In the genomic region with DNA sequence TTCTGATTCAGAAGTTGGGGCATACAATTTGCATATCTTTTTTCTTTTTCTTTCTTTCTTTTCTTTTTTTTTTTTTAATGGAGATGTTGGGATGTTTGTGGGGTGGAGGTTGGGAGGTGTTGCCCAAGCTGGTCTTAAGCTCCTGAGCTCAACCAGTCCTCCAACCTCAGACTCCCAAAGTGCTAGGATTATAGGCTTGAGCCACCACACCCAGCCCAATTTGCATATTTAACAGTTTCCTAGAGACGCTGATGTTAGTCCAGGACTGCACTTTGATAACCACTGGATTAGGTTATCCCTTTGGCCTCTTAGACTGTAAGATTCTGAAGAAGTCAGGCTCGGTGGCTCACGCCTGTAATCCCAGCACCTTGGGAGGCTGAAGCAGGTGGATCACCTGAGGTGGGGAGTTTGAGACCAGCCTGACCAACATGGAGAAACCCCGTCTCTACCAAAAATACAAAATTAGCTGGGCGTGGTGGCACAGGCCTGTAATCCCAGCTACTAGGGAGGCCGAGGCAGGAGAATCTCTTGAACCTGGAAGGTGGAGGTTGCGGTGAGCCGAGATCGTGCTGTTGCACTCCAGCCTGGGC, we compare ENCODE assay signal across 11 cellular contexts. TPM values are rescaled to one million over a fixed set of nuclear protein-coding genes. Genes with fewer than 3 reads are reported as not detected.
DNase-seq lines count a peak whose midpoint lies in the region; ATAC-seq, FAIRE-seq and TF ChIP-seq lines count a peak whose summit lies in the region.
"Not testable (repeated sequence)": the region's sequence is repeated elsewhere in the genome, so short reads cannot be mapped to it uniquely, and the experiment has no call there.
"Had no signal": no experiment of that assay in that cellular context is flagged by ENCODE, and none has a peak within 500 bp of the region (broad histone marks: within the 10 kb centered on the region; RNA-seq: fewer than 3 reads in every experiment).

No MANE protein-coding gene starts in this region.

- not testable (repeated sequence) for TF ChIP-seq EP300 in GM12878 (IDR thresholded peaks at IDR 0.05; ENCODE audit: borderline replicate concordance in 1 of 2, control insufficient read depth in 1 of 2, low read depth in 2 of 2, low read length in 2 of 2)

- ATAC-seq in T-cell (replicated peaks in 1 of 4); GM12878: not testable (repeated sequence)

- FAIRE-seq in GM12878 (lab: Jason Lieb, UNC): not testable (repeated sequence)

- not testable (repeated sequence) for H3K9me3 ChIP-seq in CD4-positive, alpha-beta memory T cell (ENCODE audit: control insufficient read depth in 1 of 2, low read length in 2 of 2); GM12878 (replicated peaks; ENCODE audit: control insufficient read depth, insufficient read depth, low read length)

- RAD21 ChIA-PET in GM12878 (lab: Charles Lee; ENCODE audit: unreplicated experiment): interaction anchor here (0.7 to 3.2 kb wide), 2 partner anchors 54 to 79 kb away, joined by 4 to 10 read pairs; a partner anchor contains a TSS

- peak overlapping the region; percentile 34; the same call in 1 of the 2 replicates for H3K9ac ChIP-seq in GM12878 (ENCODE audit: control insufficient read depth, insufficient read depth, low read length)

- CTCF ChIA-PET in CD4-positive, alpha-beta memory T cell (lab: Charles Lee; ENCODE audit: partially characterized antibody); activated CD4-positive, alpha-beta memory T cell treated with anti-CD3 and anti-CD28 coated beads for 36 hours (lab: Charles Lee): not testable (repeated sequence)
- CTCF ChIA-PET in T-cell (lab: Charles Lee): interaction anchor here in 1 of 2 donors (0.6 kb wide), 1 partner anchor 674 kb away, joined by 5 read pairs; no protein-coding TSS in a partner anchor
- CTCF ChIA-PET in GM12878 (lab: Yijun Ruan, JAX): interaction anchor here (1.2 kb wide), 1 partner anchor 51 kb away, joined by 3 read pairs; no protein-coding TSS in a partner anchor

- in situ Hi-C loops in GM12878 (cut with MboI): not testable (repeated sequence)

- not testable (repeated sequence) for TF ChIP-seq POLR2A in NB4 (IDR thresholded peaks at IDR 0.05; ENCODE audit: extremely low read depth, insufficient read length); GM12878 (IDR thresholded peaks at IDR 0.05; ENCODE audit: low read depth, low read length)

- not testable (repeated sequence) for H3K27me3 ChIP-seq in CD4-positive, alpha-beta memory T cell (ENCODE audit: insufficient read depth, low read length); GM12878 (replicated peaks in 1 of 2; ENCODE audit: control insufficient read depth in 2 of 2, insufficient read depth in 2 of 2, low read length in 1 of 2)

- peaks cover 11 to 13% of the 10 kb centered on the region in 2 donors for H3K36me3 Mint-ChIP-seq in CD4-positive, alpha-beta memory T cell
- not testable (repeated sequence) for H3K36me3 Mint-ChIP-seq in T-cell; neural crest cell (ENCODE audit: low read depth)
- H3K36me3 Mint-ChIP-seq in activated CD4-positive, alpha-beta memory T cell treated with anti-CD3 and anti-CD28 coated beads for 36 hours: peaks cover 53% of the 10 kb centered on the region
- H3K36me3 Mint-ChIP-seq in activated T-helper 1 cell treated with anti-CD3 and anti-CD28 coated beads, Interleukin-12 subunit alpha, Interleukin-12 subunit beta, Interleukin-2, Interleukin-4 antibody, amounts not matched to agents 30 ng/mL and 10 ng/mL and 1 ng/mL, durations not matched to agents 14 hours and 24 hours and 36 hours (ENCODE audit: low read depth): peaks cover 31% of the 10 kb centered on the region

- DNase-seq in CD4-positive, alpha-beta memory T cell; NB4 (ENCODE audit: low read depth); T-cell; activated CD4-positive, alpha-beta memory T cell treated with anti-CD3 and anti-CD28 coated beads for 36 hours; activated T-helper 1 cell treated with anti-CD3 and anti-CD28 coated beads, Interleukin-12 subunit alpha, Interleukin-12 subunit beta, Interleukin-2, Interleukin-4 antibody, amounts not matched to agents 30 ng/mL and 10 ng/mL and 1 ng/mL, durations not matched to agents 14 hours and 24 hours and 36 hours (ENCODE audit: low spot score); GM12878 (ENCODE audit: low read depth, low spot score); neural crest cell (ENCODE audit: low read depth, low spot score): not testable (repeated sequence)

- H3K4me1 ChIP-seq in CD4-positive, alpha-beta memory T cell (ENCODE audit: insufficient read depth, low read length): peaks cover 52% of the 10 kb centered on the region
- peaks cover 10% of the 10 kb centered on the region for H3K4me1 ChIP-seq in GM12878 (ENCODE audit: control insufficient read depth, insufficient read depth, low read length)

- 83% methylated on average over 9 of the region's 9 CpGs for whole genome bisulfite sequencing in GM12878 (ENCODE audit: insufficient coverage, insufficient replicate concordance, low lambda C conversion rate, missing lambda C conversion rate)

- TF ChIP-seq CTCF in NB4 (IDR thresholded peaks at IDR 0.05; ENCODE audit: low read depth, low read length); GM12878 (IDR thresholded peaks at IDR 0.05 in 2 of 3, conservative IDR thresholded peaks at IDR 0.05 in 1 of 3; ENCODE audit: control insufficient read depth in 2 of 3, extremely low read depth in 1 of 3, insufficient read depth in 1 of 3, low read depth in 3 of 3, low read length in 3 of 3); neural crest cell (conservative IDR thresholded peaks at IDR 0.05): not testable (repeated sequence)

- not testable (repeated sequence) for H3K36me3 ChIP-seq in CD4-positive, alpha-beta memory T cell (ENCODE audit: insufficient read depth, low read length); GM12878 (ENCODE audit: control insufficient read depth in 2 of 2, insufficient read depth in 2 of 2, low read length in 1 of 2)

- TF ChIP-seq RAD21 in GM12878 (IDR thresholded peaks at IDR 0.05; ENCODE audit: insufficient read depth, low read depth, low read length): not testable (repeated sequence)

- not testable (repeated sequence) for H3K27ac ChIP-seq in CD4-positive, alpha-beta memory T cell (ENCODE audit: low read depth, low read length)
- H3K27ac ChIP-seq in GM12878 (ENCODE audit: control insufficient read depth, insufficient read depth): peak overlapping the region; percentile 31; the same call in 1 of the 2 replicates

- peak overlapping the region; percentile 96 for H3K4me2 ChIP-seq in GM12878 (ENCODE audit: control insufficient read depth, insufficient read depth)

- H3K4me3 ChIP-seq in CD4-positive, alpha-beta memory T cell (ENCODE audit: low read length in 2 of 2): not testable (repeated sequence)
- H3K4me3 ChIP-seq in NB4 (ENCODE audit: low read depth, low read length): peak overlapping the region; percentile 11
- H3K4me3 ChIP-seq in GM12878: peak overlapping the region; percentile 73

- not testable (repeated sequence) for H4K20me1 ChIP-seq in GM12878 (ENCODE audit: control insufficient read depth, insufficient read depth)

- H3K4me3 Mint-ChIP-seq in CD4-positive, alpha-beta memory T cell: peak overlapping the region in 1 of 8 donors; percentile 62
- H3K4me3 Mint-ChIP-seq in T-cell: not testable (repeated sequence)
- peak overlapping the region; percentile 94 for H3K4me3 Mint-ChIP-seq in activated CD4-positive, alpha-beta memory T cell treated with anti-CD3 and anti-CD28 coated beads for 36 hours
- H3K4me3 Mint-ChIP-seq in activated T-helper 1 cell treated with anti-CD3 and anti-CD28 coated beads, Interleukin-12 subunit alpha, Interleukin-12 subunit beta, Interleukin-2, Interleukin-4 antibody, amounts not matched to agents 30 ng/mL and 10 ng/mL and 1 ng/mL, durations not matched to agents 14 hours and 24 hours and 36 hours: peak overlapping the region; percentile 95
- peak overlapping the region; percentile 41 for H3K4me3 Mint-ChIP-seq in neural crest cell

- H3K4me1 Mint-ChIP-seq in CD4-positive, alpha-beta memory T cell: peaks cover 23 to 61% (median 40%) of the 10 kb centered on the region in 4 donors
- H3K4me1 Mint-ChIP-seq in T-cell (peaks cover 44 to 51% (median 46%) of the 10 kb centered on the region in 3 donors), neural crest cell (peaks cover 32% of the 10 kb centered on the region)
- peaks cover 44% of the 10 kb centered on the region for H3K4me1 Mint-ChIP-seq in activated CD4-positive, alpha-beta memory T cell treated with anti-CD3 and anti-CD28 coated beads for 36 hours (ENCODE audit: low read depth)
- H3K4me1 Mint-ChIP-seq in activated T-helper 1 cell treated with anti-CD3 and anti-CD28 coated beads, Interleukin-12 subunit alpha, Interleukin-12 subunit beta, Interleukin-2, Interleukin-4 antibody, amounts not matched to agents 30 ng/mL and 10 ng/mL and 1 ng/mL, durations not matched to agents 14 hours and 24 hours and 36 hours (ENCODE audit: low read depth): peaks cover 43% of the 10 kb centered on the region

- SMC1A ChIA-PET in GM12878 (lab: Charles Lee; ENCODE audit: uncharacterized antibody, unreplicated experiment): interaction anchor here (1.6 to 2.8 kb wide), 3 partner anchors 21 to 41 kb away, joined by 4 to 13 read pairs (median 8); a partner anchor contains a TSS

- intact Hi-C loops in CD4-positive, alpha-beta memory T cell (cut with micrococcal nuclease): loop anchor here (5.0 to 10.0 kb wide), 2 partner anchors 315 to 597 kb away; a partner anchor contains a TSS
- intact Hi-C loops in activated CD4-positive, alpha-beta memory T cell treated with anti-CD3 and anti-CD28 coated beads for 36 hours (cut with micrococcal nuclease): loop anchor here (10.0 kb wide), 4 partner anchors 455 to 1575 kb away; a partner anchor contains a TSS
- intact Hi-C loops in activated T-helper 1 cell treated with anti-CD3 and anti-CD28 coated beads, Interleukin-12 subunit alpha, Interleukin-12 subunit beta, Interleukin-2, Interleukin-4 antibody, amounts not matched to agents 30 ng/mL and 10 ng/mL and 1 ng/mL, durations not matched to agents 14 hours and 24 hours and 36 hours (cut with micrococcal nuclease): loop anchor here (5.0 to 10.0 kb wide), 5 partner anchors 315 to 1625 kb away; a partner anchor contains a TSS
- intact Hi-C loops in GM12878 (cut with micrococcal nuclease; ENCODE audit: unreplicated experiment): loop anchor here (2.0 to 5.0 kb wide), 3 partner anchors 29 to 53 kb away; a partner anchor contains a TSS

- H3K27me3 Mint-ChIP-seq in CD4-positive, alpha-beta memory T cell; T-cell; activated CD4-positive, alpha-beta memory T cell treated with anti-CD3 and anti-CD28 coated beads for 36 hours; activated T-helper 1 cell treated with anti-CD3 and anti-CD28 coated beads, Interleukin-12 subunit alpha, Interleukin-12 subunit beta, Interleukin-2, Interleukin-4 antibody, amounts not matched to agents 30 ng/mL and 10 ng/mL and 1 ng/mL, durations not matched to agents 14 hours and 24 hours and 36 hours (ENCODE audit: insufficient read depth); neural crest cell (ENCODE audit: low read depth): not testable (repeated sequence)

- H2AFZ ChIP-seq in GM12878 (ENCODE audit: control insufficient read depth, low read depth, low read length): peak overlapping the region; percentile 11

- POLR2A ChIA-PET in CD4-positive, alpha-beta memory T cell (lab: Charles Lee; ENCODE audit: partially characterized antibody): interaction anchor here (0.6 kb wide), 1 partner anchor 18 kb away, joined by 3 read pairs; no protein-coding TSS in a partner anchor
- POLR2A ChIA-PET in T-cell (lab: Charles Lee): interaction anchor here in 1 of 2 donors (0.7 kb wide), 1 partner anchor 15 kb away, joined by 4 read pairs; no protein-coding TSS in a partner anchor
- POLR2A ChIA-PET in activated CD4-positive, alpha-beta memory T cell treated with anti-CD3 and anti-CD28 coated beads for 36 hours (lab: Charles Lee): not testable (repeated sequence)
- POLR2A ChIA-PET in GM12878 (lab: Charles Lee): interaction anchor here (0.5 to 1.1 kb wide), 3 partner anchors 15 to 33 kb away, joined by 3 to 6 read pairs (median 4); no protein-coding TSS in a partner anchor

- H3K79me2 ChIP-seq in GM12878 (ENCODE audit: control insufficient read depth, insufficient read depth, low read length): peaks cover 62% of the 10 kb centered on the region

- H3K9me3 Mint-ChIP-seq in CD4-positive, alpha-beta memory T cell; T-cell; activated CD4-positive, alpha-beta memory T cell treated with anti-CD3 and anti-CD28 coated beads for 36 hours; activated T-helper 1 cell treated with anti-CD3 and anti-CD28 coated beads, Interleukin-12 subunit alpha, Interleukin-12 subunit beta, Interleukin-2, Interleukin-4 antibody, amounts not matched to agents 30 ng/mL and 10 ng/mL and 1 ng/mL, durations not matched to agents 14 hours and 24 hours and 36 hours; neural crest cell: not testable (repeated sequence)

- not testable (repeated sequence) for BruUV-seq in GM12878 (replicated peaks; lab: Mats Ljungman, UMichigan)

- H3K27ac Mint-ChIP-seq in CD4-positive, alpha-beta memory T cell: peak overlapping the region in 6 of 7 donors; percentile 17 to 79 (median 52)
- peak overlapping the region; percentile 55 to 59 for H3K27ac Mint-ChIP-seq in T-cell
- not testable (repeated sequence) for H3K27ac Mint-ChIP-seq in activated CD4-positive, alpha-beta memory T cell treated with anti-CD3 and anti-CD28 coated beads for 36 hours; neural crest cell (ENCODE audit: unreplicated experiment)
- peak overlapping the region; percentile 74 for H3K27ac Mint-ChIP-seq in activated T-helper 1 cell treated with anti-CD3 and anti-CD28 coated beads, Interleukin-12 subunit alpha, Interleukin-12 subunit beta, Interleukin-2, Interleukin-4 antibody, amounts not matched to agents 30 ng/mL and 10 ng/mL and 1 ng/mL, durations not matched to agents 14 hours and 24 hours and 36 hours

RNA-seq across cellular contexts. Expression of a gene that starts 3.2 kb away (rescaled TPM):
- 10 to 100 TPM; 17.2 TPM for total RNA-seq in CD4-positive, alpha-beta memory T cell
- polyA plus RNA-seq in CD4-positive, alpha-beta memory T cell: 10 to 100 TPM in 1 of 2 donors, 1 to 10 TPM in 1; 8.7 to 12.2 TPM
- total RNA-seq in T-cell: 10 to 100 TPM; 10.5 to 12.4 (median 11.6) TPM
- 10 to 100 TPM; 89.9 to 93.2 TPM for total RNA-seq in activated CD4-positive, alpha-beta memory T cell treated with anti-CD3 and anti-CD28 coated beads for 36 hours
- 71.1 and 75.2 TPM in 2 replicates for total RNA-seq in activated T-helper 1 cell treated with anti-CD3 and anti-CD28 coated beads, Interleukin-12 subunit alpha, Interleukin-12 subunit beta, Interleukin-2, Interleukin-4 antibody, amounts not matched to agents 30 ng/mL and 10 ng/mL and 1 ng/mL, durations not matched to agents 14 hours and 24 hours and 36 hours
- 55.7 and 69.0 TPM in 2 replicates for total RNA-seq in GM12878 (2013; cell fraction: nucleolus; rRNA removed)
- total RNA-seq in GM12878 (2014; rRNA removed): 41.9 and 49.5 TPM in 2 replicates
- 59.7 and 63.2 TPM in 2 replicates for total RNA-seq in GM12878 (2014; rRNA removed; fragmentation: Illumina TruSeq; extraction: Trizol)
- 43.0 and 46.7 TPM in 2 replicates for total RNA-seq in GM12878 (2021)
- 7.9 TPM for polyA plus RNA-seq in GM12878 (2011; ENCODE audit: low read depth)
- 30.3 and 39.2 TPM in 2 replicates for polyA plus RNA-seq in GM12878 (2011; rRNA removed)
- polyA plus RNA-seq in GM12878 (2011; cell fraction: cytosol; rRNA removed): 14.3 and 16.0 TPM in 2 replicates
- polyA plus RNA-seq in GM12878 (2011; cell fraction: nucleus; rRNA removed): 11.8 and 18.0 TPM in 2 replicates
- 12.3 and 16.4 TPM in 2 replicates for polyA plus RNA-seq in GM12878 (2012)
- polyA plus RNA-seq in GM12878 (2014; fragmentation: Illumina TruSeq; extraction: Trizol): 58.3 and 74.3 TPM in 2 replicates
- 10 to 100 TPM in 1 of 2 experiments, 1 to 10 TPM in 1; 8.0 to 20.9 TPM for polyA plus RNA-seq in GM12878 (2014; fragmentation: Nextera tagmentation; extraction: Ambion mirVana)
- 28.3 and 38.8 TPM in 2 replicates for polyA plus RNA-seq in GM12878 (2014; rRNA removed)
- polyA plus RNA-seq in GM12878 (2016; fragmentation: Nextera tagmentation; extraction: Ambion mirVana): 10 to 100 TPM; 22.0 to 27.4 TPM
- polyA minus RNA-seq in GM12878 (2011; rRNA and poly(A)+ RNA removed): 28.0 and 28.6 TPM in 2 replicates
- 12.7 and 15.3 TPM in 2 replicates for polyA minus RNA-seq in GM12878 (2011; cell fraction: cytosol; rRNA and poly(A)+ RNA removed)
- 7.5 and 9.0 TPM in 2 replicates for polyA minus RNA-seq in GM12878 (2011; cell fraction: nucleus; rRNA and poly(A)+ RNA removed)
- total RNA-seq in neural crest cell: 40.2 and 41.3 TPM in 2 replicates

RNA-seq across cellular contexts. Expression of a gene that starts 5.6 kb away (rescaled TPM):
- total RNA-seq in CD4-positive, alpha-beta memory T cell: 10 to 100 TPM; 24.9 to 25.9 TPM
- 10 to 100 TPM in 1 of 2 donors, 1 to 10 TPM in 1; 5.4 to 22.5 TPM for polyA plus RNA-seq in CD4-positive, alpha-beta memory T cell
- total RNA-seq in T-cell (10 to 100 TPM in 4 of 5 donors, 1 to 10 TPM in 1; 9.6 to 22.1 (median 21.0) TPM), GM12878 (2014; rRNA removed) (24.5 and 33.1 TPM in 2 replicates), GM12878 (2014; rRNA removed; fragmentation: Illumina TruSeq; extraction: Trizol) (61.5 and 66.1 TPM in 2 replicates), GM12878 (2021) (35.8 and 37.0 TPM in 2 replicates), neural crest cell (41.0 TPM in 2 replicates)
- total RNA-seq in activated CD4-positive, alpha-beta memory T cell treated with anti-CD3 and anti-CD28 coated beads for 36 hours: 10 to 100 TPM; 37.2 to 38.0 TPM
- 46.4 and 46.6 TPM in 2 replicates for total RNA-seq in activated T-helper 1 cell treated with anti-CD3 and anti-CD28 coated beads, Interleukin-12 subunit alpha, Interleukin-12 subunit beta, Interleukin-2, Interleukin-4 antibody, amounts not matched to agents 30 ng/mL and 10 ng/mL and 1 ng/mL, durations not matched to agents 14 hours and 24 hours and 36 hours
- total RNA-seq in GM12878 (2013; cell fraction: nucleolus; rRNA removed): 23.9 and 25.1 TPM in 2 replicates
- 31.1 TPM for polyA plus RNA-seq in GM12878 (2011; ENCODE audit: low read depth)
- polyA plus RNA-seq in GM12878 (2011; rRNA removed) (43.1 and 57.9 TPM in 2 replicates), GM12878 (2014; fragmentation: Illumina TruSeq; extraction: Trizol) (67.3 and 72.4 TPM in 2 replicates), GM12878 (2014; fragmentation: Nextera tagmentation; extraction: Ambion mirVana) (10 to 100 TPM; 34.9 to 51.6 TPM), GM12878 (2014; rRNA removed) (23.9 and 33.0 TPM in 2 replicates), GM12878 (2016; fragmentation: Nextera tagmentation; extraction: Ambion mirVana) (10 to 100 TPM; 54.8 to 58.6 TPM)
- 26.9 and 28.4 TPM in 2 replicates for polyA plus RNA-seq in GM12878 (2011; cell fraction: cytosol; rRNA removed)
- 20.4 and 30.3 TPM in 2 replicates for polyA plus RNA-seq in GM12878 (2011; cell fraction: nucleus; rRNA removed)
- 31.3 and 39.7 TPM in 2 replicates for polyA plus RNA-seq in GM12878 (2012)
- 29.1 and 30.1 TPM in 2 replicates for polyA minus RNA-seq in GM12878 (2011; rRNA and poly(A)+ RNA removed)
- 11.0 and 18.3 TPM in 2 replicates for polyA minus RNA-seq in GM12878 (2011; cell fraction: cytosol; rRNA and poly(A)+ RNA removed)
- polyA minus RNA-seq in GM12878 (2011; cell fraction: nucleus; rRNA and poly(A)+ RNA removed): 8.5 and 13.1 TPM in 2 replicates

RNA-seq across cellular contexts. Expression of a gene that starts 29.6 kb away (rescaled TPM):
- total RNA-seq in CD4-positive, alpha-beta memory T cell: 10 to 100 TPM; 23.6 to 24.6 TPM
- polyA plus RNA-seq in CD4-positive, alpha-beta memory T cell: 10 to 100 TPM; 10.2 to 15.2 TPM
- total RNA-seq in T-cell: 10 to 100 TPM; 19.2 to 23.6 (median 21.8) TPM
- 10 to 100 TPM; 16.7 to 19.1 TPM for total RNA-seq in activated CD4-positive, alpha-beta memory T cell treated with anti-CD3 and anti-CD28 coated beads for 36 hours
- total RNA-seq in activated T-helper 1 cell treated with anti-CD3 and anti-CD28 coated beads, Interleukin-12 subunit alpha, Interleukin-12 subunit beta, Interleukin-2, Interleukin-4 antibody, amounts not matched to agents 30 ng/mL and 10 ng/mL and 1 ng/mL, durations not matched to agents 14 hours and 24 hours and 36 hours: 22.0 TPM in 2 replicates
- 49.7 and 51.0 TPM in 2 replicates for total RNA-seq in GM12878 (2013; cell fraction: nucleolus; rRNA removed)
- total RNA-seq in GM12878 (2014; rRNA removed): 11.9 and 13.6 TPM in 2 replicates
- 8.0 and 9.7 TPM in 2 replicates for total RNA-seq in GM12878 (2014; rRNA removed; fragmentation: Illumina TruSeq; extraction: Trizol)
- 16.4 and 17.2 TPM in 2 replicates for total RNA-seq in GM12878 (2021)
- polyA plus RNA-seq in GM12878 (2011; ENCODE audit: low read depth): 16.2 TPM
- 16.2 and 17.9 TPM in 2 replicates for polyA plus RNA-seq in GM12878 (2011; rRNA removed)
- polyA plus RNA-seq in GM12878 (2011; cell fraction: cytosol; rRNA removed): 5.1 and 5.5 TPM in 2 replicates
- polyA plus RNA-seq in GM12878 (2011; cell fraction: nucleus; rRNA removed): 18.6 and 20.8 TPM in 2 replicates
- 5.7 and 13.1 TPM in 2 replicates for polyA plus RNA-seq in GM12878 (2012)
- polyA plus RNA-seq in GM12878 (2014; fragmentation: Illumina TruSeq; extraction: Trizol): 12.6 and 28.2 TPM in 2 replicates
- 10 to 100 TPM in 1 of 2 experiments, 1 to 10 TPM in 1; 8.6 to 11.0 TPM for polyA plus RNA-seq in GM12878 (2014; fragmentation: Nextera tagmentation; extraction: Ambion mirVana)
- polyA plus RNA-seq in GM12878 (2014; rRNA removed): 20.3 and 23.3 TPM in 2 replicates
- 10 to 100 TPM; 35.2 to 38.4 TPM for polyA plus RNA-seq in GM12878 (2016; fragmentation: Nextera tagmentation; extraction: Ambion mirVana)
- polyA minus RNA-seq in GM12878 (2011; rRNA and poly(A)+ RNA removed): 8.0 and 8.6 TPM in 2 replicates
- 2.5 and 10.2 TPM in 2 replicates for polyA minus RNA-seq in GM12878 (2011; cell fraction: cytosol; rRNA and poly(A)+ RNA removed)
- 10.3 and 12.4 TPM in 2 replicates for polyA minus RNA-seq in GM12878 (2011; cell fraction: nucleus; rRNA and poly(A)+ RNA removed)
- total RNA-seq in neural crest cell: 12.0 and 19.8 TPM in 2 replicates

RNA-seq across cellular contexts. Expression of a gene that starts 30.0 kb away (rescaled TPM):
- under 1 TPM in 1 of 2 experiments, not detected in 1; 0.25 TPM for total RNA-seq in CD4-positive, alpha-beta memory T cell
- 1 to 10 TPM in 1 of 2 donors, under 1 TPM in 1; 0.70 to 3.4 TPM for polyA plus RNA-seq in CD4-positive, alpha-beta memory T cell
- under 1 TPM in 3 of 5 donors, not detected in 2; 0.20 to 0.32 (median 0.26) TPM for total RNA-seq in T-cell
- under 1 TPM; 0.10 to 0.15 TPM for total RNA-seq in activated CD4-positive, alpha-beta memory T cell treated with anti-CD3 and anti-CD28 coated beads for 36 hours
- 0.39 and 0.41 TPM in 2 replicates for total RNA-seq in activated T-helper 1 cell treated with anti-CD3 and anti-CD28 coated beads, Interleukin-12 subunit alpha, Interleukin-12 subunit beta, Interleukin-2, Interleukin-4 antibody, amounts not matched to agents 30 ng/mL and 10 ng/mL and 1 ng/mL, durations not matched to agents 14 hours and 24 hours and 36 hours
- 0.92 and 1.0 TPM in 2 replicates for total RNA-seq in GM12878 (2013; cell fraction: nucleolus; rRNA removed)
- 0.06 and 0.11 TPM in 2 replicates for total RNA-seq in GM12878 (2014; rRNA removed)
- total RNA-seq in GM12878 (2014; rRNA removed; fragmentation: Illumina TruSeq; extraction: Trizol): 0.18 and 0.31 TPM in 2 replicates
- 0.13 and 0.15 TPM in 2 replicates for total RNA-seq in GM12878 (2021)
- 2.3 TPM for polyA plus RNA-seq in GM12878 (2011; ENCODE audit: low read depth)
- 0.78 and 0.96 TPM in 2 replicates for polyA plus RNA-seq in GM12878 (2011; rRNA removed)
- polyA plus RNA-seq in GM12878 (2011; cell fraction: cytosol; rRNA removed): 1.0 and 1.2 TPM in 2 replicates
- polyA plus RNA-seq in GM12878 (2011; cell fraction: nucleus; rRNA removed): 0.92 and 1.7 TPM in 2 replicates
- 0.10 TPM in 1 of 2 replicates, not detected in the other for polyA plus RNA-seq in GM12878 (2012)
- 0.26 and 1.1 TPM in 2 replicates for polyA plus RNA-seq in GM12878 (2014; fragmentation: Illumina TruSeq; extraction: Trizol)
- polyA plus RNA-seq in GM12878 (2014; fragmentation: Nextera tagmentation; extraction: Ambion mirVana): under 1 TPM; 0.16 to 0.26 TPM
- 0.06 and 0.26 TPM in 2 replicates for polyA plus RNA-seq in GM12878 (2014; rRNA removed)
- polyA plus RNA-seq in GM12878 (2016; fragmentation: Nextera tagmentation; extraction: Ambion mirVana): under 1 TPM in 1 of 2 experiments, not detected in 1; 0.21 TPM
- 0.95 and 1.4 TPM in 2 replicates for polyA minus RNA-seq in GM12878 (2011; rRNA and poly(A)+ RNA removed)
- 0.94 TPM in 1 of 2 replicates, not detected in the other for polyA minus RNA-seq in GM12878 (2011; cell fraction: cytosol; rRNA and poly(A)+ RNA removed)
- 0.24 and 0.77 TPM in 2 replicates for polyA minus RNA-seq in GM12878 (2011; cell fraction: nucleus; rRNA and poly(A)+ RNA removed)
- 0.23 and 0.35 TPM in 2 replicates for total RNA-seq in neural crest cell
- total RNA-seq: G401, H4, PC-3 had no signal
- polyA plus RNA-seq: BJ had no signal

RNA-seq across cellular contexts. Expression of a gene that starts 37.9 kb away (rescaled TPM):
- total RNA-seq in CD4-positive, alpha-beta memory T cell: 100 to 1,000 TPM; 564 to 596 TPM
- polyA plus RNA-seq in CD4-positive, alpha-beta memory T cell: 1,000 to 10,000 TPM; 1,674 to 1,994 TPM
- total RNA-seq in T-cell (100 to 1,000 TPM; 397 to 586 (median 532) TPM), GM12878 (2014; rRNA removed) (464 and 511 TPM in 2 replicates), GM12878 (2014; rRNA removed; fragmentation: Illumina TruSeq; extraction: Trizol) (502 and 521 TPM in 2 replicates), GM12878 (2021) (905 and 909 TPM in 2 replicates), neural crest cell (578 and 599 TPM in 2 replicates)
- 100 to 1,000 TPM; 787 to 817 TPM for total RNA-seq in activated CD4-positive, alpha-beta memory T cell treated with anti-CD3 and anti-CD28 coated beads for 36 hours
- 531 and 540 TPM in 2 replicates for total RNA-seq in activated T-helper 1 cell treated with anti-CD3 and anti-CD28 coated beads, Interleukin-12 subunit alpha, Interleukin-12 subunit beta, Interleukin-2, Interleukin-4 antibody, amounts not matched to agents 30 ng/mL and 10 ng/mL and 1 ng/mL, durations not matched to agents 14 hours and 24 hours and 36 hours
- total RNA-seq in GM12878 (2013; cell fraction: nucleolus; rRNA removed): 275 and 286 TPM in 2 replicates
- 1,456 TPM for polyA plus RNA-seq in GM12878 (2011; ENCODE audit: low read depth)
- polyA plus RNA-seq in GM12878 (2011; rRNA removed) (480 and 731 TPM in 2 replicates), GM12878 (2014; fragmentation: Illumina TruSeq; extraction: Trizol) (347 and 1,122 TPM in 2 replicates), GM12878 (2014; fragmentation: Nextera tagmentation; extraction: Ambion mirVana) (1,000 to 10,000 TPM; 4,056 to 4,159 TPM), GM12878 (2014; rRNA removed) (824 and 883 TPM in 2 replicates), GM12878 (2016; fragmentation: Nextera tagmentation; extraction: Ambion mirVana) (1,000 to 10,000 TPM; 1,845 to 1,938 TPM)
- polyA plus RNA-seq in GM12878 (2011; cell fraction: cytosol; rRNA removed): 1,369 and 1,576 TPM in 2 replicates
- polyA plus RNA-seq in GM12878 (2011; cell fraction: nucleus; rRNA removed): 749 and 909 TPM in 2 replicates
- polyA plus RNA-seq in GM12878 (2012): 1,320 and 1,529 TPM in 2 replicates
- 204 and 377 TPM in 2 replicates for polyA minus RNA-seq in GM12878 (2011; rRNA and poly(A)+ RNA removed)
- 120 and 135 TPM in 2 replicates for polyA minus RNA-seq in GM12878 (2011; cell fraction: cytosol; rRNA and poly(A)+ RNA removed)
- 95.4 and 125 TPM in 2 replicates for polyA minus RNA-seq in GM12878 (2011; cell fraction: nucleus; rRNA and poly(A)+ RNA removed)
